Comparison of ENCODE assay signal across 20 cellular contexts in genomic region chr13:95378603-95379002, GRCh38.
DNase-seq lines count a peak whose midpoint lies in the region; ATAC-seq and TF ChIP-seq lines count a peak whose summit lies in the region.
"Had no signal": no experiment of that assay in that cellular context is flagged by ENCODE, and none has a peak within 500 bp of the region (broad histone marks: within the 10 kb centered on the region; RNA-seq: fewer than 3 reads in every experiment).

No MANE protein-coding gene starts in this region.

- TF ChIP-seq EP300 in tibial nerve (IDR thresholded peaks at IDR 0.05), result no peak

- H3K27ac ChIP-seq in C4-2B (peak overlapping the region; percentile 16; the same call in 1 of the 2 replicates), PC-3 (ENCODE audit: low read length) (no peak overlapping the region), tibial nerve (no peak overlapping the region)
- H3K27ac ChIP-seq: BLaER1 treated with 17β-estradiol and CSF1 and Interleukin-3, amounts not matched to agents 10 nM and 100 nM; RWPE1; SJSA1 had no signal

- no peak overlapping the region for H2AFZ ChIP-seq in PC-3 (ENCODE audit: low read length)

- no TSS peak for BruUV-seq in PC-3 (replicated peaks; lab: Mats Ljungman, UMichigan)

- TF ChIP-seq POLR2A in tibial nerve (IDR thresholded peaks at IDR 0.05), result no peak
- no peak for TF ChIP-seq POLR2A in lower leg skin (IDR thresholded peaks at IDR 0.05)

- intact Hi-C loops in PC-3 (cut with micrococcal nuclease), result no loop called here
- intact Hi-C loops in sciatic nerve (cut with DNase I), result no loop called here
- intact Hi-C loops in lower leg skin (cut with DNase I; ENCODE audit: low total_unique reads), result no loop called here

- no peaks in the 10 kb centered on the region for H3F3A ChIP-seq in PC-3 (ENCODE audit: low read length, unreplicated experiment)

- no peaks in the 10 kb centered on the region for H3K79me2 ChIP-seq in PC-3 (ENCODE audit: low read length)

- no peak overlapping the region for H3K4me2 ChIP-seq in PC-3 (ENCODE audit: low read length)
- H3K4me2 ChIP-seq: BLaER1 treated with 17β-estradiol and CSF1 and Interleukin-3, amounts not matched to agents 10 nM and 100 nM had no signal

- H3K4me3 ChIP-seq in PC-3 (ENCODE audit: low read length) (no peak overlapping the region), tibial nerve (no peak overlapping the region), lower leg skin (ENCODE audit: low read depth, poor library complexity, severe bottlenecking) (no peak overlapping the region)
- H3K4me3 ChIP-seq: BLaER1 treated with 17β-estradiol and CSF1 and Interleukin-3, amounts not matched to agents 10 nM and 100 nM; K562; SJSA1 had no signal

- H3K9me2 ChIP-seq in PC-3 (replicated peaks; ENCODE audit: low read length), result no peaks in the 10 kb centered on the region

- DNase-seq in PC-3 (peak; percentile 4), left lobe of liver (ENCODE audit: low spot score) (peak; percentile 83), sciatic nerve (ENCODE audit: low spot score) (no peak), tibial nerve (ENCODE audit: low spot score in 2 of 2) (no peak), lower leg skin (ENCODE audit: low spot score in 2 of 2) (no peak), amniotic stem cell (lab: John Stamatoyannopoulos, UW) (no peak), NCI-H524 treated with DMSO at 0.1 percent for 48 hours (lab: John Stamatoyannopoulos, UW) (no peak)
- DNase-seq: CD8-positive, alpha-beta memory T cell; DMS53; EL; GOT3; NCI-H1694 treated with DMSO at 0.1 percent for 48 hours; NCI-H2107; NCI-H524 had no signal

- TF ChIP-seq CTCF in C4-2B (conservative IDR thresholded peaks at IDR 0.05) (no peak), PC-3 (conservative IDR thresholded peaks at IDR 0.05; ENCODE audit: low read depth, low read length) (no peak), tibial nerve (IDR thresholded peaks at IDR 0.05) (no peak), lower leg skin (IDR thresholded peaks at IDR 0.05) (no peak)

- POLR2A ChIA-PET in PC-3 (lab: Charles Lee; ENCODE audit: unreplicated experiment), result no interaction called here

- H3K9me3 ChIP-seq in PC-3 (ENCODE audit: low read length) (no peaks in the 10 kb centered on the region), tibial nerve (peaks cover 0 to 5% (median 0%) of the 10 kb centered on the region in 4 donors)
- H3K9me3 ChIP-seq: BLaER1 treated with 17β-estradiol and CSF1 and Interleukin-3, amounts not matched to agents 10 nM and 100 nM; SJSA1 had no signal

- H3K27me3 ChIP-seq in PC-3 (ENCODE audit: low read length), result no peaks in the 10 kb centered on the region
- no peaks in the 10 kb centered on the region for H3K27me3 ChIP-seq in tibial nerve
- H3K27me3 ChIP-seq: BLaER1 treated with 17β-estradiol and CSF1 and Interleukin-3, amounts not matched to agents 10 nM and 100 nM had no signal

- 93 to 100% methylated on average over 1 of the region's 1 CpG for WGBS in tibial nerve, 2 donors
- 56 to 57% methylated on average over 1 of the region's 1 CpG for WGBS in lower leg skin, 2 donors

- no peaks in the 10 kb centered on the region for H3K36me3 ChIP-seq in PC-3 (ENCODE audit: low read depth, low read length)
- no peaks in the 10 kb centered on the region for H3K36me3 ChIP-seq in tibial nerve
- H3K36me3 ChIP-seq: BLaER1 treated with 17β-estradiol and CSF1 and Interleukin-3, amounts not matched to agents 10 nM and 100 nM; SJSA1 had no signal

- peaks cover 4% of the 10 kb centered on the region; the same call in 1 of the 2 replicates for H3K4me1 ChIP-seq in PC-3 (ENCODE audit: insufficient read depth, low read length)
- H3K4me1 ChIP-seq in tibial nerve, result peaks cover 0 to 15% (median 0%) of the 10 kb centered on the region in 4 donors
- H3K4me1 ChIP-seq: SJSA1 had no signal

- ATAC-seq in PC-3, result no peak
- peak; percentile 96 for ATAC-seq in left lobe of liver
- ATAC-seq in sciatic nerve, result peak; percentile 27
- ATAC-seq: HCT116, K562 had no signal

- H3K9ac ChIP-seq in PC-3 (ENCODE audit: low read length), result no peak overlapping the region
- H3K9ac ChIP-seq: BLaER1 treated with 17β-estradiol and CSF1 and Interleukin-3, amounts not matched to agents 10 nM and 100 nM had no signal

- H4K20me1 ChIP-seq in PC-3 (ENCODE audit: low read length), result no peaks in the 10 kb centered on the region
- H4K20me1 ChIP-seq: BLaER1 treated with 17β-estradiol and CSF1 and Interleukin-3, amounts not matched to agents 10 nM and 100 nM had no signal

- CTCF ChIA-PET in PC-3 (lab: Charles Lee), result no interaction called here

Comparison
In these comparisons a context has a peak if more than half of its experiments do, and no peak if none do; other contexts are left out.
1. DNase-seq: peak in PC-3 (single experiment) and left lobe of liver (single experiment); none in sciatic nerve (single experiment), tibial nerve (0 of 2), lower leg skin (0 of 2), amniotic stem cell (single experiment) and NCI-H524 treated with DMSO at 0.1 percent for 48 hours (single experiment).